2 cellular contexts compared by ENCODE assay signal in genomic region chr11:102201776-102202175, GRCh38.
TF ChIP-seq lines count a peak whose summit lies in the region.

No MANE protein-coding gene starts in this region.

TF ChIP-seq in HepG2, 621 proteins besides CTCF, POLR2A, EP300 and RAD21:
- TF ChIP-seq HOMEZ (CRISPR knock-in tag; IDR thresholded peaks at IDR 0.05; ENCODE audit: low read depth) (peak; percentile 39; the same call in 1 of the 2 replicates), RBM22 (optimal IDR thresholded peaks at IDR 0.05; ENCODE audit: low read length) (peak; percentile 82), GFI1 (CRISPR knock-in tag; IDR thresholded peaks at IDR 0.05; ENCODE audit: borderline replicate concordance) (peak; percentile 75), ZNF75D (CRISPR knock-in tag; IDR thresholded peaks at IDR 0.05; ENCODE audit: borderline replicate concordance) (no peak), ZNF644 (CRISPR knock-in tag; IDR thresholded peaks at IDR 0.05; ENCODE audit: low read depth) (peak; percentile 15; the same call in 1 of the 2 replicates), ARID5B (CRISPR knock-in tag; IDR thresholded peaks at IDR 0.05) (peak; percentile 22; the same call in 1 of the 2 replicates), THAP8 (CRISPR knock-in tag; IDR thresholded peaks at IDR 0.05; ENCODE audit: borderline replicate concordance) (no peak), FOSL1 (CRISPR knock-in tag; IDR thresholded peaks at IDR 0.05; ENCODE audit: borderline replicate concordance) (no peak), ZNF431 (CRISPR knock-in tag; IDR thresholded peaks at IDR 0.05; ENCODE audit: borderline replicate concordance, low read depth) (no peak), ELF3 (CRISPR knock-in tag; IDR thresholded peaks at IDR 0.05) (peak; percentile 76), SOX13 (IDR thresholded peaks at IDR 0.05) (no peak), SOX13 (CRISPR knock-in tag; conservative IDR thresholded peaks at IDR 0.05 in 1 of 2, IDR thresholded peaks at IDR 0.05 in 1 of 2) (peak in 1 of 2 experiments; percentile 17; a peak in 1 of 4 replicates), CAMTA2 (CRISPR knock-in tag; IDR thresholded peaks at IDR 0.05; ENCODE audit: borderline replicate concordance) (no peak)

TF ChIP-seq in GM23338, 12 proteins besides CTCF, POLR2A, EP300 and RAD21 (continued from another document):
- no peak for TF ChIP-seq ETS1 (IDR thresholded peaks at IDR 0.05)
- no peak for TF ChIP-seq REST (IDR thresholded peaks at IDR 0.05; ENCODE audit: unreplicated experiment)
- no peak for TF ChIP-seq ZNF114 (CRISPR knock-in tag; IDR thresholded peaks at IDR 0.05)
- TF ChIP-seq CREB1 (CRISPR knock-in tag; IDR thresholded peaks at IDR 0.05; ENCODE audit: low read depth): no peak
- TF ChIP-seq EZH2phosphoT487 (IDR thresholded peaks at IDR 0.05; ENCODE audit: unreplicated experiment): no peak
- no peak for TF ChIP-seq EZH2 (IDR thresholded peaks at IDR 0.05; ENCODE audit: low read depth, unreplicated experiment)
- no peak for TF ChIP-seq ZNF462 (CRISPR knock-in tag; IDR thresholded peaks at IDR 0.05)
